In the genomic region with DNA sequence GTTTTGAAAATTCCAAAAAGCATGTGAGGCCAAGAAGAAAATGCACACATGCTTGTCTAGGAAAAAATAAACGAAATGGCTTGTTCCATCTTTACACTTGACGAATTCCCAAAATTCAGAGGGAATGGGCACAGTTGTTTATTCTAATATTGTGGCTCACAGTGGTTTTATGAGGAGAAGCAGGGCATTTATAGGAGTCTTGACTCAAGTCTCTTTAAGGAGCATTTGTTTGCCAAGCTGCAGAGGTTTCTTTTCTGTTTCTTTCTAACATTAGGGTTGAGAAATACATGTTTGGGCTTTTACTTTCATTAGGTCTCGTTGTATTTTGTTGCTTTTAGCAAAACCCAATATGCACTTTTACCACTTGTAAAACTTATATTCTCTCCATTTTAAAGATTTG, we compare ENCODE assay signal across 26 cellular contexts.
"Had no signal": no experiment of that assay in that cellular context is flagged by ENCODE, and none has a peak within 500 bp of the region (broad histone marks: within the 10 kb centered on the region; RNA-seq: fewer than 3 reads in every experiment).

No MANE protein-coding gene starts in this region.

- ATAC-seq: left lobe of liver, natural killer cell, psoas muscle, right cardiac atrium had no signal

- H3K4me1 Mint-ChIP-seq: memory B cell, natural killer cell had no signal

- H3K9me3 Mint-ChIP-seq: endodermal cell had no signal

- H3K27ac Mint-ChIP-seq: endodermal cell, memory B cell, natural killer cell had no signal

- H3K36me3 ChIP-seq: esophagus muscularis mucosa, ovary, stomach, thyroid gland, upper lobe of left lung had no signal

- H3K9me3 ChIP-seq: esophagus muscularis mucosa, ovary, psoas muscle, stomach, thyroid gland, upper lobe of left lung had no signal

- H3K4me3 ChIP-seq: esophagus muscularis mucosa, lung, ovary, psoas muscle, stomach, thyroid gland, upper lobe of left lung had no signal

- H3K36me3 Mint-ChIP-seq: memory B cell, natural killer cell had no signal

- H3K4me1 ChIP-seq: psoas muscle, stomach, thyroid gland, upper lobe of left lung had no signal

- H3K27ac ChIP-seq: esophagus muscularis mucosa, ovary, psoas muscle, stomach, thyroid gland, upper lobe of left lung had no signal

- H3K4me3 Mint-ChIP-seq: endodermal cell, memory B cell, natural killer cell had no signal

- H3K27me3 Mint-ChIP-seq: memory B cell had no signal

- DNase-seq: caudate nucleus; cerebellar nuclear complex; cortex of kidney; effector CD4-positive, alpha-beta T cell; endodermal cell; foreskin fibroblast; glutamatergic neuron; kidney; natural killer cell; occipital lobe; ovary; posterior cingulate gyrus; psoas muscle; right cardiac atrium; small intestine; stimulated activated CD4-positive, alpha-beta T cell treated with anti-CD3 and anti-CD28 coated beads, Interleukin-1b, Interleukin-23, amount 100 ng/mL, for 48 hours; stimulated activated CD4-positive, alpha-beta T cell treated with anti-CD3 and anti-CD28 coated beads, Interleukin-4, amount 100 ng/mL, for 1 hour; stimulated activated CD8-positive, alpha-beta memory T cell treated with anti-CD3 and anti-CD28 coated beads, Interleukin-4, amount 100 ng/mL, for 48 hours; stimulated activated naive CD4-positive, alpha-beta T cell treated with Interleukin-2 at 50 U/mL for 16 hours; stomach; thyroid gland; upper lobe of left lung had no signal

- H3K27me3 ChIP-seq: esophagus muscularis mucosa, ovary, stomach, thyroid gland, upper lobe of left lung had no signal
